23 cellular contexts compared by ENCODE assay signal in genomic region chr10:22442468-22442867, GRCh38.
"Had no signal": no experiment of that assay in that cellular context is flagged by ENCODE, and none has a peak within 500 bp of the region (broad histone marks: within the 10 kb centered on the region; RNA-seq: fewer than 3 reads in every experiment).

No MANE protein-coding gene starts in this region.

- FAIRE-seq: islet of Langerhans had no signal

- H3K9ac ChIP-seq: parathyroid adenoma had no signal

- H3K4me2 ChIP-seq: smooth muscle cell had no signal

- H3K27ac Mint-ChIP-seq: natural killer cell; progenitor cell of endocrine pancreas; stimulated activated naive CD8-positive, alpha-beta T cell treated with anti-CD3 and anti-CD28 coated beads, Interleukin-15, amount 100 ng/mL, for 72 hours had no signal

- H2AFZ ChIP-seq: parathyroid adenoma had no signal

- H3K27ac ChIP-seq: epithelial cell of prostate, gastrocnemius medialis, left lung, parathyroid adenoma, suprapubic skin, transverse colon, upper lobe of right lung, uterus had no signal

- H3K4me3 Mint-ChIP-seq: natural killer cell; stimulated activated naive CD8-positive, alpha-beta T cell treated with anti-CD3 and anti-CD28 coated beads, Interleukin-15, amount 100 ng/mL, for 72 hours had no signal

- H3K27me3 Mint-ChIP-seq: progenitor cell of endocrine pancreas had no signal

- H3K27me3 ChIP-seq: gastrocnemius medialis, transverse colon, upper lobe of right lung, uterus had no signal

- H3K9me3 Mint-ChIP-seq: natural killer cell; stimulated activated naive CD8-positive, alpha-beta T cell treated with anti-CD3 and anti-CD28 coated beads, Interleukin-15, amount 100 ng/mL, for 72 hours had no signal

- DNase-seq: cortex of kidney; gastrocnemius medialis; head of caudate nucleus; hippocampal formation; left cardiac atrium; left lung; mesendoderm; natural killer cell; stimulated activated CD4-positive, alpha-beta T cell treated with anti-CD3 and anti-CD28 coated beads, Interleukin-12 subunit alpha, Interleukin-12 subunit beta, amount 100 ng/mL, for 4 hours; stimulated activated CD4-positive, alpha-beta T cell treated with anti-CD3 and anti-CD28 coated beads, Interleukin-1b, Interleukin-23, amount 100 ng/mL, for 48 hours; stimulated activated CD4-positive, alpha-beta T cell treated with anti-CD3 and anti-CD28 coated beads, Interleukin-4, amount 100 ng/mL, for 1 hour; stimulated activated CD8-positive, alpha-beta memory T cell treated with anti-CD3 and anti-CD28 coated beads, Interleukin-4, amount 100 ng/mL, for 48 hours; stimulated activated naive CD4-positive, alpha-beta T cell; stimulated activated naive CD8-positive, alpha-beta T cell treated with anti-CD3 and anti-CD28 coated beads, Interleukin-15, amount 100 ng/mL, for 72 hours; transverse colon; upper lobe of right lung; uterus had no signal

- H3K36me3 ChIP-seq: gastrocnemius medialis, left lung, suprapubic skin, transverse colon, upper lobe of right lung, uterus had no signal

- H3K36me3 Mint-ChIP-seq: natural killer cell had no signal

- H3K4me3 ChIP-seq: gastrocnemius medialis, left lung, smooth muscle cell, suprapubic skin, transverse colon, upper lobe of right lung, uterus had no signal

- H3K9me3 ChIP-seq: gastrocnemius medialis, left lung, suprapubic skin, transverse colon, upper lobe of right lung, uterus had no signal

- H3K79me2 ChIP-seq: parathyroid adenoma had no signal
